14 cellular contexts compared by ENCODE assay signal in the genomic region with DNA sequence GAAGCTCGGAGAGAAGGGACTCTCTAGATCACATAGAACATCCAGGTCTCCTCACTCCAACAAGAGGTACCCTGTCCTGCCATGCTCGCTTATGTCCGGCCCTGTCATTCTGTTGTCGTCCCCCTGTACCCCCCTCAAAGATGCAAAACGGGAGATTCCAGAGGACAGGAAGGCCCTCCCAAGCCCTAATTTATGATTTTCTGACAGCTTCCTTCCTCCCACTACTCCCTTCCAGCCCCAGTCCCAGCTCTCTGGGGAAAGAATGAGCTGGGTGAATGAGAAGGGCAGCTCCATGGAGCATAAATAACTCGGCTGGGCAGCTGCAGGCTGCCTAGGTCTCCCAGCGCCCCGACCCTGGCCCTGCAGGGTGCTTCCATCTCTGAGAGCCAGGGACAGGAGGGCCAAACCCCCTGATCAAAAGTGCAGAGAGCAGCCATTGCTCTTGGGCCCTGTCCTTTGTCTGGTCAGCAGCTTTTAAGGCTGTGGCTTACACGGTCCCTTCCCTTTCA. TPM values are rescaled to one million over a fixed set of nuclear protein-coding genes. Genes with fewer than 3 reads are reported as not detected.
DNase-seq lines count a peak whose midpoint lies in the region; ATAC-seq, FAIRE-seq and TF ChIP-seq lines count a peak whose summit lies in the region.
"Had no signal": no experiment of that assay in that cellular context is flagged by ENCODE, and none has a peak within 500 bp of the region (broad histone marks: within the 10 kb centered on the region; RNA-seq: fewer than 3 reads in every experiment).

No MANE protein-coding gene starts in this region.

- CTCF ChIA-PET in H1 (lab: Charles Lee; ENCODE audit: partially characterized antibody): interaction anchor here (1.1 to 6.7 kb wide), 15 partner anchors 12 to 141 kb away, joined by 3 to 84 read pairs (median 8); no protein-coding TSS in a partner anchor

- DNase-seq in DND-41 (no peak), MM.1S (no peak), H1 (ENCODE audit: low read depth in 1 of 2, low spot score in 2 of 2) (no peak), neural progenitor cell (ENCODE audit: low spot score) (no peak), lower leg skin (ENCODE audit: low spot score in 2 of 2) (no peak), GM12892 (ENCODE audit: insufficient read length) (no peak), T-helper 9 cell (no peak)
- DNase-seq: activated naive CD8-positive, alpha-beta T cell treated with anti-CD3 and anti-CD28 coated beads, Interleukin-2, amount 10 ng/mL, durations not matched to agents 7 days and 5 days; COR-L47; KBM-7; NCI-H1694; NCI-H526 treated with DMSO at 0.1 percent for 48 hours had no signal

- no peaks in the 10 kb centered on the region for H3K36me3 Mint-ChIP-seq in neural progenitor cell
- H3K36me3 Mint-ChIP-seq: activated naive CD8-positive, alpha-beta T cell treated with anti-CD3 and anti-CD28 coated beads, Interleukin-2, amount 10 ng/mL, durations not matched to agents 7 days and 5 days had no signal

- H2AFZ ChIP-seq in DND-41 (ENCODE audit: low read depth, low read length) (peak overlapping the region; percentile 63; the same call in 1 of the 2 replicates), MM.1S (ENCODE audit: low read length) (peak overlapping the region; percentile 76), H1 (ENCODE audit: low read length) (no peak overlapping the region), neural progenitor cell (replicated peaks) (no peak overlapping the region)

- no peaks in the 10 kb centered on the region for H3K9me2 ChIP-seq in MM.1S (replicated peaks; ENCODE audit: insufficient read depth, low read length)

- no peak overlapping the region for H2BK120ac ChIP-seq in H1 (replicated peaks; ENCODE audit: low read depth, low read length)

- H3K23me2 ChIP-seq in H1 (ENCODE audit: low read depth, low read length): peaks cover 4% of the 10 kb centered on the region; the same call in 1 of the 2 replicates

- H2AK5ac ChIP-seq in H1 (ENCODE audit: low read depth, low read length): no peak overlapping the region

- H3K9me3 Mint-ChIP-seq in neural progenitor cell: no peaks in the 10 kb centered on the region
- H3K9me3 Mint-ChIP-seq: activated naive CD8-positive, alpha-beta T cell treated with anti-CD3 and anti-CD28 coated beads, Interleukin-2, amount 10 ng/mL, durations not matched to agents 7 days and 5 days had no signal

- peaks cover 69% of the 10 kb centered on the region for H3K4me1 ChIP-seq in DND-41 (ENCODE audit: insufficient read depth, low read length)
- peaks cover 50% of the 10 kb centered on the region for H3K4me1 ChIP-seq in MM.1S (ENCODE audit: low read length)
- peaks cover 0 to 9% (median 4%) of the 10 kb centered on the region in 4 experiments; a peak in 5 of 7 replicates for H3K4me1 ChIP-seq in H1 (replicated peaks in 1 of 4; ENCODE audit: control insufficient read depth in 3 of 4, insufficient read depth in 4 of 4, low read length in 3 of 4)
- H3K4me1 ChIP-seq in neural progenitor cell: peaks cover 14% of the 10 kb centered on the region

- H3F3A ChIP-seq in MM.1S (ENCODE audit: insufficient read depth, low read length) (peaks cover 38% of the 10 kb centered on the region), neural progenitor cell (ENCODE audit: low read depth) (peaks cover 38% of the 10 kb centered on the region)

- peak overlapping the region; percentile 87 for H3K9ac ChIP-seq in DND-41 (ENCODE audit: low read depth, low read length)
- H3K9ac ChIP-seq in MM.1S (ENCODE audit: low read length): peak overlapping the region; percentile 58
- H3K9ac ChIP-seq in H1 (replicated peaks in 1 of 4; ENCODE audit: extremely low read depth in 1 of 4, low read depth in 3 of 4, low read length in 3 of 4): no peak overlapping the region
- H3K9ac ChIP-seq in neural progenitor cell: no peak overlapping the region

- no peak for TF ChIP-seq POLR2A in H1 (IDR thresholded peaks at IDR 0.05; ENCODE audit: control extremely low read depth in 1 of 2, low read depth in 2 of 2, low read length in 2 of 2)
- TF ChIP-seq POLR2A in lower leg skin (IDR thresholded peaks at IDR 0.05): no peak
- TF ChIP-seq POLR2A in GM12892 (IDR thresholded peaks at IDR 0.05; ENCODE audit: low read depth, low read length): no peak

- no peak overlapping the region for H3K56ac ChIP-seq in H1 (replicated peaks; ENCODE audit: insufficient read length, low read depth, low read length)

- FAIRE-seq in H1 (lab: Jason Lieb, UNC) (no peak), GM12892 (lab: Jason Lieb, UNC) (no peak)

- intact Hi-C loops in lower leg skin (cut with DNase I; ENCODE audit: low total_unique reads): no loop called here

- H3K36me3 ChIP-seq in DND-41 (ENCODE audit: insufficient read depth, low read length) (peaks cover 15% of the 10 kb centered on the region; the same call in 1 of the 2 replicates), MM.1S (replicated peaks; ENCODE audit: insufficient read depth, low read length) (no peaks in the 10 kb centered on the region), H1 (ENCODE audit: control insufficient read depth in 2 of 4, insufficient read depth in 4 of 4, low read length in 3 of 4) (no peaks in the 10 kb centered on the region), neural progenitor cell (no peaks in the 10 kb centered on the region)

- H3K79me2 ChIP-seq in DND-41 (ENCODE audit: insufficient read depth, low read length) (peaks cover 38% of the 10 kb centered on the region), MM.1S (ENCODE audit: low read length) (peaks cover 6% of the 10 kb centered on the region; the same call in 1 of the 2 replicates), H1 (ENCODE audit: control insufficient read depth in 1 of 2, insufficient read depth in 2 of 2, low read length in 2 of 2) (no peaks in the 10 kb centered on the region), neural progenitor cell (ENCODE audit: low read depth) (no peaks in the 10 kb centered on the region)

- H4K91ac ChIP-seq in H1 (replicated peaks; ENCODE audit: insufficient read length, low read length): no peak overlapping the region

- no peak overlapping the region for H2BK15ac ChIP-seq in H1 (ENCODE audit: low read length)

- H3K27ac ChIP-seq in DND-41 (ENCODE audit: low read length) (peak overlapping the region; percentile 100), MM.1S (ENCODE audit: low read length) (peak overlapping the region; percentile 91), H1 (ENCODE audit: low read depth, low read length) (no peak overlapping the region), neural progenitor cell (no peak overlapping the region)

- H4K20me1 ChIP-seq in DND-41 (ENCODE audit: insufficient read depth, low read length) (no peaks in the 10 kb centered on the region), MM.1S (ENCODE audit: insufficient read depth, low read length) (no peaks in the 10 kb centered on the region), H1 (replicated peaks in 1 of 2; ENCODE audit: control insufficient read depth in 1 of 2, insufficient read depth in 2 of 2, low read length in 2 of 2) (no peaks in the 10 kb centered on the region), neural progenitor cell (ENCODE audit: low read depth) (no peaks in the 10 kb centered on the region)

- ATAC-seq in DND-41 (ENCODE audit: insufficient read depth, low read depth): no peak
- ATAC-seq in GM21515 (IDR thresholded peaks at IDR 0.05; ENCODE audit: unreplicated experiment): no peak

- H3K4ac ChIP-seq in H1 (replicated peaks; ENCODE audit: insufficient read length, low read depth, low read length): no peak overlapping the region

- H2BK12ac ChIP-seq in H1 (ENCODE audit: low read depth, low read length): peak overlapping the region; percentile 75; the same call in 1 of the 2 replicates

- 84% methylated on average over 9 of the region's 9 CpGs; no CpG with 5 or more reads in 1 of the 2 experiments for WGBS in H1 (ENCODE audit: extremely low coverage in 1 of 2, insufficient coverage in 1 of 2, insufficient read length in 1 of 2, insufficient replicate concordance in 2 of 2, low coverage in 1 of 2, low lambda C conversion rate in 2 of 2, missing lambda C conversion rate in 1 of 2), 2 experiments
- 78 to 81% methylated on average over 9 of the region's 9 CpGs for WGBS in lower leg skin, 2 donors

- no peak overlapping the region for H3K14ac ChIP-seq in H1 (ENCODE audit: insufficient read length)

- peaks cover 51% of the 10 kb centered on the region for H3K4me1 Mint-ChIP-seq in neural progenitor cell

- peak overlapping the region; percentile 45; the same call in 1 of the 2 replicates for H4K8ac ChIP-seq in H1 (ENCODE audit: extremely low read depth, insufficient read depth, low read length)

- no peak overlapping the region for H2BK20ac ChIP-seq in H1 (ENCODE audit: low read length)

- H3K23ac ChIP-seq in H1 (ENCODE audit: insufficient read length): no peak overlapping the region

- peaks cover 16% of the 10 kb centered on the region for H3K27me3 Mint-ChIP-seq in neural progenitor cell (ENCODE audit: insufficient read depth, low read depth)

- H3K4me3 ChIP-seq in DND-41 (ENCODE audit: low read depth in 1 of 2, low read length in 2 of 2) (peak overlapping the region in 1 of 2 experiments; percentile 51; a peak in 2 of 4 replicates), MM.1S (ENCODE audit: low read length) (no peak overlapping the region), H1 (ENCODE audit: extremely low read depth in 1 of 4, insufficient read depth in 2 of 4, low read depth in 3 of 4, low read length in 4 of 4) (no peak overlapping the region), neural progenitor cell (no peak overlapping the region), lower leg skin (ENCODE audit: low read depth, poor library complexity, severe bottlenecking) (no peak overlapping the region)

- peak overlapping the region; percentile 92 for H3K27ac Mint-ChIP-seq in neural progenitor cell

- no peaks in the 10 kb centered on the region for H3K27me3 ChIP-seq in DND-41 (ENCODE audit: insufficient read depth, low read length, poor library complexity)
- no peaks in the 10 kb centered on the region for H3K27me3 ChIP-seq in MM.1S (replicated peaks; ENCODE audit: insufficient read depth, low read length)
- H3K27me3 ChIP-seq in H1 (replicated peaks in 1 of 4; ENCODE audit: control insufficient read depth in 3 of 4, extremely low read depth in 1 of 4, insufficient read depth in 3 of 4, low read length in 3 of 4): peaks cover 0 to 12% (median 3%) of the 10 kb centered on the region in 4 experiments; a peak in 5 of 7 replicates
- peaks cover 10% of the 10 kb centered on the region for H3K27me3 ChIP-seq in neural progenitor cell

- POLR2A ChIA-PET in H1 (lab: Charles Lee; ENCODE audit: partially characterized antibody): interaction anchor here (1.1 to 2.0 kb wide), 2 partner anchors 55 to 58 kb away, joined by 3 to 5 read pairs; no protein-coding TSS in a partner anchor

- H4K5ac ChIP-seq in H1 (ENCODE audit: insufficient read length, low read depth, low read length): no peak overlapping the region

- H3K9me3 ChIP-seq in DND-41 (ENCODE audit: insufficient read depth, low read length, severe bottlenecking): no peaks in the 10 kb centered on the region
- H3K9me3 ChIP-seq in MM.1S (replicated peaks; ENCODE audit: insufficient read depth, low read length): no peaks in the 10 kb centered on the region
- no peaks in the 10 kb centered on the region for H3K9me3 ChIP-seq in H1 (ENCODE audit: insufficient read depth in 2 of 2, low read depth in 1 of 2, low read length in 1 of 2)
- H3K9me3 ChIP-seq in neural progenitor cell (ENCODE audit: low read depth): no peaks in the 10 kb centered on the region

- TF ChIP-seq CTCF in DND-41 (IDR thresholded peaks at IDR 0.05; ENCODE audit: borderline replicate concordance, extremely low read depth, low read length, poor library complexity, severe bottlenecking) (no peak), MM.1S (IDR thresholded peaks at IDR 0.05; ENCODE audit: low read length) (no peak), H1 (IDR thresholded peaks at IDR 0.05; ENCODE audit: control extremely low read depth in 1 of 3, insufficient read depth in 1 of 3, low read depth in 1 of 3, low read length in 3 of 3) (no peak), neural progenitor cell (IDR thresholded peaks at IDR 0.05) (no peak), lower leg skin (IDR thresholded peaks at IDR 0.05) (no peak)

- H3K4me2 ChIP-seq in DND-41 (ENCODE audit: insufficient read depth, low read length): peak overlapping the region; percentile 89
- peak overlapping the region; percentile 61; the same call in 1 of the 2 replicates for H3K4me2 ChIP-seq in MM.1S (ENCODE audit: low read depth, low read length)
- H3K4me2 ChIP-seq in H1 (ENCODE audit: insufficient read depth in 1 of 2, low read depth in 2 of 2, low read length in 2 of 2): no peak overlapping the region
- H3K4me2 ChIP-seq in neural progenitor cell: no peak overlapping the region

- 0 out of 2 replicates have a peak overlapping the region, but pooled peaks have one; percentile 60 for H2BK5ac ChIP-seq in H1 (ENCODE audit: low read depth, low read length)

- no peak overlapping the region for H3K4me3 Mint-ChIP-seq in neural progenitor cell

- no peak overlapping the region; the same call in 1 of the 2 replicates for H3K18ac ChIP-seq in H1 (ENCODE audit: extremely low read depth, low read length)

- no peaks in the 10 kb centered on the region for H3K79me1 ChIP-seq in H1 (ENCODE audit: low read depth, low read length)

- no peak for TF ChIP-seq EP300 in H1 (IDR thresholded peaks at IDR 0.05; ENCODE audit: borderline replicate concordance in 1 of 2, low read depth in 2 of 2, low read length in 2 of 2)

- no peak for TF ChIP-seq RAD21 in H1 (IDR thresholded peaks at IDR 0.05 in 1 of 2, conservative IDR thresholded peaks at IDR 0.05 in 1 of 2; ENCODE audit: low read depth in 2 of 2, low read length in 2 of 2)

RNA-seq across cellular contexts. Expression of gene EMID1, which starts 3.9 kb away (rescaled TPM):
- 3.8 and 3.9 TPM in 2 replicates for total RNA-seq in H1 (2021; fragmentation: NEBNext Ultra II Directional; extraction: Animal tissue kit (Norgen Biotek cat#: 25700))
- 7.4 and 11.1 TPM in 2 replicates for polyA plus RNA-seq in H1 (2011; rRNA removed)
- 10.7 TPM for polyA plus RNA-seq in H1 (2011; cell fraction: cytosol; rRNA removed)
- polyA plus RNA-seq in H1 (2011; cell fraction: nucleus; rRNA removed): 27.1 TPM
- polyA plus RNA-seq in H1 (2012, experiment 1 of 2): 3.3 to 7.5 TPM (median 6.0 TPM) in 4 replicates
- 3.9 TPM for polyA plus RNA-seq in H1 (2012, experiment 2 of 2)
- 3.5 TPM for polyA plus RNA-seq in H1 (2013, experiment 1 of 2)
- 3.6 TPM for polyA plus RNA-seq in H1 (2013, experiment 2 of 2)
- 7.1 and 9.3 TPM in 2 replicates for polyA minus RNA-seq in H1 (2011; rRNA and poly(A)+ RNA removed)
- 7.9 TPM for polyA minus RNA-seq in H1 (2011; cell fraction: cytosol; rRNA and poly(A)+ RNA removed)
- polyA minus RNA-seq in H1 (2011; cell fraction: nucleus; rRNA and poly(A)+ RNA removed): 12.0 TPM
- total RNA-seq in neural progenitor cell (ENCODE audit: low replicate concordance): 6.7 and 17.7 TPM in 2 replicates
- 1 to 10 TPM; 2.8 to 4.8 (median 3.6) TPM for total RNA-seq in lower leg skin
- polyA plus RNA-seq in GM12892 (2012; ENCODE audit: missing spikeins): 10.9 TPM
- total RNA-seq: activated naive CD8-positive, alpha-beta T cell treated with anti-CD3 and anti-CD28 coated beads, Interleukin-2, amount 10 ng/mL, durations not matched to agents 7 days and 5 days; chondrocyte had no signal

Comparison
In these comparisons a context has a peak if more than half of its experiments do, and no peak if none do; other contexts are left out.
1. H2AFZ ChIP-seq: peak in DND-41 (single experiment) and MM.1S (single experiment); none in H1 (single experiment) and neural progenitor cell (single experiment).
2. H3K27ac ChIP-seq: peak in DND-41 (single experiment) and MM.1S (single experiment); none in H1 (single experiment) and neural progenitor cell (single experiment).
3. H3K4me2 ChIP-seq: peak in DND-41 (single experiment) and MM.1S (single experiment); none in H1 (0 of 2) and neural progenitor cell (single experiment).
4. H3K9ac ChIP-seq: peak in DND-41 (single experiment) and MM.1S (single experiment); none in H1 (0 of 4) and neural progenitor cell (single experiment).